13 cellular contexts compared by ENCODE assay signal in the genomic region with DNA sequence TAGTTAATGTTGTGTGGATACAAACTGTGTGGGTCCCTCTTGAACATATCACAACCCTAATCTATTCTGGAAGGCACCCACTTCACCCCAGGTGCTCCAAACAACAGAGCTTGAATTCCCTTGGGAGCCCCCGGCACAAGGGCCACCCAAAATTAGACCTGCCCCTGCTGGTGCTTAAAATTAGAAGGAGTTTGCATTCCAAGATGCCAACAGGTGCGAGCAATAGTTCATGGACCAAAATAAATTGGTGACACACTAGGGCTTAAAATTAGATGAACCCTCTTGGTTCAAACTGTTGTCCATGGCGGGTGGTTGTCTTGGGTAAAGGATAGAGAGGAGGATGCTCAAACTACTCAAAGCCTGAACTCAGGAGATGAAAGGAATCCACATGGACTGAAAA.
A peak's percentile ranks its signal among the peaks of the same experiment; 100 is the strongest.
DNase-seq lines count a peak whose midpoint lies in the region; ATAC-seq and TF ChIP-seq lines count a peak whose summit lies in the region.
"Had no signal": no experiment of that assay in that cellular context is flagged by ENCODE, and none has a peak within 500 bp of the region (broad histone marks: within the 10 kb centered on the region; RNA-seq: fewer than 3 reads in every experiment).

No MANE protein-coding gene starts in this region.

- H3K9ac ChIP-seq in BLaER1 treated with 17β-estradiol and CSF1 and Interleukin-3, amounts not matched to agents 10 nM and 100 nM: no peak overlapping the region
- peak overlapping the region in 2 of 3 donors; percentile 30 to 40 for H3K9ac ChIP-seq in skeletal muscle tissue (ENCODE audit: low read depth in 1 of 3, low read length in 3 of 3)
- H3K9ac ChIP-seq: GM23248 had no signal

- H3K27ac ChIP-seq in BLaER1 treated with 17β-estradiol and CSF1 and Interleukin-3, amounts not matched to agents 10 nM and 100 nM: no peak overlapping the region
- H3K27ac ChIP-seq in skeletal muscle tissue (ENCODE audit: low read depth, low read length) (peak overlapping the region; percentile 73), heart left ventricle (no peak overlapping the region)
- H3K27ac ChIP-seq: C4-2B, GM23248 had no signal

- DNase-seq in NAMALWA (ENCODE audit: low spot score) (peak; percentile 9), glutamatergic neuron (no peak), heart left ventricle (no peak)
- DNase-seq in activated T-cell treated with anti-CD3 and anti-CD28 coated beads, Interleukin-2, amount 50 U/mL, for 4 hours: no peak
- DNase-seq: Caco-2; CD4-positive, alpha-beta T cell; GM23248 had no signal

- intact Hi-C loops in heart left ventricle (cut with DNase I): loop anchor here in 3 of 10 donors (5.0 to 10.0 kb wide), 4 partner anchors 63 to 295 kb away; a partner anchor contains a TSS

- TF ChIP-seq POLR2A in heart left ventricle (IDR thresholded peaks at IDR 0.05): no peak

- no peaks in the 10 kb centered on the region for H3K36me3 ChIP-seq in BLaER1 treated with 17β-estradiol and CSF1 and Interleukin-3, amounts not matched to agents 10 nM and 100 nM
- H3K36me3 ChIP-seq in skeletal muscle tissue (ENCODE audit: control insufficient read depth in 3 of 3, insufficient read depth in 3 of 3, low read length in 3 of 3) (no peaks in the 10 kb centered on the region), heart left ventricle (no peaks in the 10 kb centered on the region)
- H3K36me3 ChIP-seq: HAP-1 had no signal

- H3K4me3 ChIP-seq in BLaER1 treated with 17β-estradiol and CSF1 and Interleukin-3, amounts not matched to agents 10 nM and 100 nM: no peak overlapping the region
- H3K4me3 ChIP-seq in skeletal muscle tissue (ENCODE audit: low read length in 3 of 3): no peak overlapping the region
- H3K4me3 ChIP-seq in heart left ventricle: no peak overlapping the region
- H3K4me3 ChIP-seq: GM23248, HAP-1 had no signal

- H3K27me3 Mint-ChIP-seq in nephron (ENCODE audit: low read depth) (peaks cover 27% of the 10 kb centered on the region), glutamatergic neuron (ENCODE audit: unreplicated experiment) (peaks cover 1% of the 10 kb centered on the region)
- peaks cover 4% of the 10 kb centered on the region for H3K27me3 Mint-ChIP-seq in activated T-cell treated with anti-CD3 and anti-CD28 coated beads, Interleukin-2, amount 50 U/mL, for 4 hours (ENCODE audit: low read depth)
- H3K27me3 Mint-ChIP-seq: B cell had no signal

- 49 to 72% (median 60%) methylated on average over 3 of the region's 3 CpGs for WGBS in heart left ventricle, 4 donors

- H3K4me1 Mint-ChIP-seq in nephron (peaks cover 68% of the 10 kb centered on the region), glutamatergic neuron (ENCODE audit: low read depth, unreplicated experiment) (no peaks in the 10 kb centered on the region)
- H3K4me1 Mint-ChIP-seq in activated T-cell treated with anti-CD3 and anti-CD28 coated beads, Interleukin-2, amount 50 U/mL, for 4 hours (ENCODE audit: low read depth): no peaks in the 10 kb centered on the region
- H3K4me1 Mint-ChIP-seq: B cell had no signal

- H3K9me3 ChIP-seq in BLaER1 treated with 17β-estradiol and CSF1 and Interleukin-3, amounts not matched to agents 10 nM and 100 nM (replicated peaks in 1 of 11): no peaks in the 10 kb centered on the region; a peak in 2 of 22 replicates
- no peaks in the 10 kb centered on the region for H3K9me3 ChIP-seq in skeletal muscle tissue (ENCODE audit: control insufficient read depth in 3 of 3, low read length in 3 of 3)
- H3K9me3 ChIP-seq in heart left ventricle: peaks cover 0 to 20% (median 0%) of the 10 kb centered on the region in 12 donors
- H3K9me3 ChIP-seq: Caco-2, HAP-1 had no signal

- no peaks in the 10 kb centered on the region for H3K27me3 ChIP-seq in BLaER1 treated with 17β-estradiol and CSF1 and Interleukin-3, amounts not matched to agents 10 nM and 100 nM
- H3K27me3 ChIP-seq in skeletal muscle tissue (ENCODE audit: control insufficient read depth in 3 of 3, insufficient read depth in 3 of 3, low read length in 3 of 3): no peaks in the 10 kb centered on the region
- no peaks in the 10 kb centered on the region for H3K27me3 ChIP-seq in heart left ventricle

- no peaks in the 10 kb centered on the region for H4K20me1 ChIP-seq in BLaER1 treated with 17β-estradiol and CSF1 and Interleukin-3, amounts not matched to agents 10 nM and 100 nM

- H3K4me2 ChIP-seq in BLaER1 treated with 17β-estradiol and CSF1 and Interleukin-3, amounts not matched to agents 10 nM and 100 nM: peak overlapping the region in 7 of 11 experiments; percentile 7 to 68 (median 55); a peak in 11 of 22 replicates

- peaks cover 8 to 23% (median 15%) of the 10 kb centered on the region in 10 experiments; a peak in 18 of 20 replicates for H3K4me1 ChIP-seq in BLaER1 treated with 17β-estradiol and CSF1 and Interleukin-3, amounts not matched to agents 10 nM and 100 nM
- H3K4me1 ChIP-seq in skeletal muscle tissue (ENCODE audit: control insufficient read depth in 3 of 3, insufficient read depth in 3 of 3, low read length in 3 of 3) (peaks cover 64 to 70% (median 69%) of the 10 kb centered on the region in 3 donors), heart left ventricle (peaks cover 0 to 29% (median 8%) of the 10 kb centered on the region in 12 donors)
- H3K4me1 ChIP-seq: Caco-2, HAP-1 had no signal

- H3K4me3 Mint-ChIP-seq in nephron (peak overlapping the region in 1 of 3 experiments; percentile 35), glutamatergic neuron (ENCODE audit: unreplicated experiment) (no peak overlapping the region)
- H3K4me3 Mint-ChIP-seq in activated T-cell treated with anti-CD3 and anti-CD28 coated beads, Interleukin-2, amount 50 U/mL, for 4 hours: no peak overlapping the region
- H3K4me3 Mint-ChIP-seq: B cell; CD4-positive, alpha-beta T cell had no signal

- H3K36me3 Mint-ChIP-seq in nephron (ENCODE audit: low read depth): no peaks in the 10 kb centered on the region
- H3K36me3 Mint-ChIP-seq in glutamatergic neuron (ENCODE audit: unreplicated experiment): no peaks in the 10 kb centered on the region
- H3K36me3 Mint-ChIP-seq in activated T-cell treated with anti-CD3 and anti-CD28 coated beads, Interleukin-2, amount 50 U/mL, for 4 hours (ENCODE audit: insufficient read depth): no peaks in the 10 kb centered on the region

- ATAC-seq in activated T-cell treated with anti-CD3 and anti-CD28 coated beads, Interleukin-2, amount 50 U/mL, for 4 hours: no peak
- no peak for ATAC-seq in heart left ventricle

- H3K9me3 Mint-ChIP-seq in nephron (peaks cover 2% of the 10 kb centered on the region), glutamatergic neuron (ENCODE audit: unreplicated experiment) (peaks cover 2% of the 10 kb centered on the region)
- no peaks in the 10 kb centered on the region for H3K9me3 Mint-ChIP-seq in activated T-cell treated with anti-CD3 and anti-CD28 coated beads, Interleukin-2, amount 50 U/mL, for 4 hours
- H3K9me3 Mint-ChIP-seq: CD4-positive, alpha-beta T cell had no signal

- no peak for TF ChIP-seq CTCF in nephron (IDR thresholded peaks at IDR 0.05; ENCODE audit: unreplicated experiment in 3 of 3)
- no peak for TF ChIP-seq CTCF in glutamatergic neuron (IDR thresholded peaks at IDR 0.05; ENCODE audit: partially characterized antibody, unreplicated experiment)
- TF ChIP-seq CTCF in heart left ventricle (IDR thresholded peaks at IDR 0.05): no peak

- peak overlapping the region in 2 of 3 experiments; percentile 69 to 98 for H3K27ac Mint-ChIP-seq in nephron
- H3K27ac Mint-ChIP-seq in glutamatergic neuron (ENCODE audit: unreplicated experiment): no peak overlapping the region
- H3K27ac Mint-ChIP-seq: B cell; CD4-positive, alpha-beta T cell had no signal

Comparison
In these comparisons a context has a peak if more than half of its experiments do, and no peak if none do; other contexts are left out.
1. H3K9ac ChIP-seq: peak in skeletal muscle tissue (2 of 3); none in BLaER1 treated with 17β-estradiol and CSF1 and Interleukin-3, amounts not matched to agents 10 nM and 100 nM (0 of 11).